ENCODE assay signal across 9 cellular contexts in genomic region chr10:21020545-21020944, GRCh38.
DNase-seq lines count a peak whose midpoint lies in the region; ATAC-seq and TF ChIP-seq lines count a peak whose summit lies in the region.
"Had no signal": no experiment of that assay in that cellular context is flagged by ENCODE, and none has a peak within 500 bp of the region (broad histone marks: within the 10 kb centered on the region; RNA-seq: fewer than 3 reads in every experiment).

No MANE protein-coding gene starts in this region.

- POLR2A ChIA-PET in activated CD8-positive, alpha-beta T cell treated with anti-CD3 and anti-CD28 coated beads for 36 hours (lab: Charles Lee): no interaction called here

- ATAC-seq in GM21529 (IDR thresholded peaks at IDR 0.05; ENCODE audit: unreplicated experiment) (peak; percentile 86), mucosa of descending colon (peak; percentile 51)
- no peak for ATAC-seq in activated CD8-positive, alpha-beta T cell treated with anti-CD3 and anti-CD28 coated beads for 36 hours

- H3K27ac Mint-ChIP-seq in activated CD8-positive, alpha-beta T cell treated with anti-CD3 and anti-CD28 coated beads for 36 hours: no peak overlapping the region
- H3K27ac Mint-ChIP-seq in CD14-positive monocyte: no peak overlapping the region

- H3K4me3 ChIP-seq in mucosa of descending colon: no peak overlapping the region
- H3K4me3 ChIP-seq in sigmoid colon: no peak overlapping the region
- H3K4me3 ChIP-seq: pancreas had no signal

- no peak overlapping the region for H3K27ac ChIP-seq in sigmoid colon
- H3K27ac ChIP-seq: pancreas had no signal

- no peaks in the 10 kb centered on the region for H3K9me3 Mint-ChIP-seq in activated CD8-positive, alpha-beta T cell treated with anti-CD3 and anti-CD28 coated beads for 36 hours
- peaks cover 0 to 6% (median 0%) of the 10 kb centered on the region in 7 donors for H3K9me3 Mint-ChIP-seq in CD14-positive monocyte

- H3K4me1 ChIP-seq in mucosa of descending colon (ENCODE audit: low read depth) (no peaks in the 10 kb centered on the region), sigmoid colon (no peaks in the 10 kb centered on the region)
- H3K4me1 ChIP-seq: pancreas had no signal

- H3K27me3 Mint-ChIP-seq in activated CD8-positive, alpha-beta T cell treated with anti-CD3 and anti-CD28 coated beads for 36 hours: no peaks in the 10 kb centered on the region
- H3K27me3 Mint-ChIP-seq in CD14-positive monocyte (ENCODE audit: low read depth in 3 of 3): peaks cover 0 to 2% (median under 1%) of the 10 kb centered on the region in 3 donors

- H3K9me3 ChIP-seq in mucosa of descending colon: no peaks in the 10 kb centered on the region
- no peaks in the 10 kb centered on the region for H3K9me3 ChIP-seq in sigmoid colon
- H3K9me3 ChIP-seq: pancreas had no signal

- TF ChIP-seq EP300 in sigmoid colon (IDR thresholded peaks at IDR 0.05): no peak

- intact Hi-C loops in activated CD8-positive, alpha-beta T cell treated with anti-CD3 and anti-CD28 coated beads for 36 hours (cut with micrococcal nuclease): no loop called here
- intact Hi-C loops in mucosa of descending colon (cut with DNase I, micrococcal nuclease) (no loop called here), sigmoid colon (cut with DNase I) (no loop called here), CD14-positive monocyte (cut with micrococcal nuclease) (no loop called here)

- no peaks in the 10 kb centered on the region for H3K4me1 Mint-ChIP-seq in activated CD8-positive, alpha-beta T cell treated with anti-CD3 and anti-CD28 coated beads for 36 hours (ENCODE audit: low read depth)
- peaks cover 7% of the 10 kb centered on the region for H3K4me1 Mint-ChIP-seq in CD14-positive monocyte

- in situ Hi-C loops in GM13977 (cut with MboI; ENCODE audit: low pct_unique_long_range_greater_than_20kb, low sequenced_read_pairs, unreplicated experiment): no loop called here

- peak; percentile 60 for TF ChIP-seq CTCF in GM13977 (IDR thresholded peaks at IDR 0.05; ENCODE audit: extremely low read depth, insufficient read depth, missing control alignments)
- peak; percentile 33 for TF ChIP-seq CTCF in activated CD8-positive, alpha-beta T cell treated with anti-CD3 and anti-CD28 coated beads for 36 hours (IDR thresholded peaks at IDR 0.05)
- no peak for TF ChIP-seq CTCF in mucosa of descending colon (IDR thresholded peaks at IDR 0.05)
- no peak for TF ChIP-seq CTCF in sigmoid colon (IDR thresholded peaks at IDR 0.05)
- TF ChIP-seq CTCF in CD14-positive monocyte (IDR thresholded peaks at IDR 0.05): no peak

- no peak for TF ChIP-seq POLR2A in sigmoid colon (IDR thresholded peaks at IDR 0.05)

- CTCF ChIA-PET in activated CD8-positive, alpha-beta T cell treated with anti-CD3 and anti-CD28 coated beads for 36 hours (lab: Charles Lee): no interaction called here

- H3K36me3 Mint-ChIP-seq in activated CD8-positive, alpha-beta T cell treated with anti-CD3 and anti-CD28 coated beads for 36 hours (ENCODE audit: low read depth): no peaks in the 10 kb centered on the region
- H3K36me3 Mint-ChIP-seq in CD14-positive monocyte: peaks cover 0 to 7% of the 10 kb centered on the region in 2 donors

- 93 to 95% methylated on average over 7 of the region's 7 CpGs for WGBS in sigmoid colon, 2 donors

- H3K36me3 ChIP-seq in mucosa of descending colon (ENCODE audit: low read depth) (no peaks in the 10 kb centered on the region), sigmoid colon (no peaks in the 10 kb centered on the region)
- H3K36me3 ChIP-seq: pancreas had no signal

- no peaks in the 10 kb centered on the region for H3K27me3 ChIP-seq in sigmoid colon
- H3K27me3 ChIP-seq: pancreas had no signal

- no peak overlapping the region for H3K4me3 Mint-ChIP-seq in activated CD8-positive, alpha-beta T cell treated with anti-CD3 and anti-CD28 coated beads for 36 hours
- no peak overlapping the region for H3K4me3 Mint-ChIP-seq in CD14-positive monocyte

- DNase-seq in GM13977 (ENCODE audit: low spot score): peak; percentile 17
- DNase-seq in HUDEP-2 (lab: John Stamatoyannopoulos, UW; ENCODE audit: unreplicated experiment in 76 of 76): peak in 41 of 76 experiments; percentile 1 to 63 (median 20)
- peak; percentile 53 for DNase-seq in activated CD8-positive, alpha-beta T cell treated with anti-CD3 and anti-CD28 coated beads for 36 hours
- peak in 1 of 3 donors; percentile 30 for DNase-seq in mucosa of descending colon
- no peak for DNase-seq in sigmoid colon
- DNase-seq in SKM-1 (lab: John Stamatoyannopoulos, UW; ENCODE audit: unreplicated experiment): no peak
- DNase-seq in CD14-positive monocyte (ENCODE audit: low spot score): no peak

Comparison
In these comparisons a context has a peak if more than half of its experiments do, and no peak if none do; other contexts are left out.
1. DNase-seq: peak in GM13977 (single experiment), HUDEP-2 (41 of 76) and activated CD8-positive, alpha-beta T cell treated with anti-CD3 and anti-CD28 coated beads for 36 hours (single experiment); none in sigmoid colon (single experiment), SKM-1 (single experiment) and CD14-positive monocyte (single experiment).
2. CTCF ChIP-seq: peak in GM13977 (single experiment) and activated CD8-positive, alpha-beta T cell treated with anti-CD3 and anti-CD28 coated beads for 36 hours (single experiment); none in mucosa of descending colon (single experiment), sigmoid colon (0 of 4) and CD14-positive monocyte (single experiment).